In the genomic region with DNA sequence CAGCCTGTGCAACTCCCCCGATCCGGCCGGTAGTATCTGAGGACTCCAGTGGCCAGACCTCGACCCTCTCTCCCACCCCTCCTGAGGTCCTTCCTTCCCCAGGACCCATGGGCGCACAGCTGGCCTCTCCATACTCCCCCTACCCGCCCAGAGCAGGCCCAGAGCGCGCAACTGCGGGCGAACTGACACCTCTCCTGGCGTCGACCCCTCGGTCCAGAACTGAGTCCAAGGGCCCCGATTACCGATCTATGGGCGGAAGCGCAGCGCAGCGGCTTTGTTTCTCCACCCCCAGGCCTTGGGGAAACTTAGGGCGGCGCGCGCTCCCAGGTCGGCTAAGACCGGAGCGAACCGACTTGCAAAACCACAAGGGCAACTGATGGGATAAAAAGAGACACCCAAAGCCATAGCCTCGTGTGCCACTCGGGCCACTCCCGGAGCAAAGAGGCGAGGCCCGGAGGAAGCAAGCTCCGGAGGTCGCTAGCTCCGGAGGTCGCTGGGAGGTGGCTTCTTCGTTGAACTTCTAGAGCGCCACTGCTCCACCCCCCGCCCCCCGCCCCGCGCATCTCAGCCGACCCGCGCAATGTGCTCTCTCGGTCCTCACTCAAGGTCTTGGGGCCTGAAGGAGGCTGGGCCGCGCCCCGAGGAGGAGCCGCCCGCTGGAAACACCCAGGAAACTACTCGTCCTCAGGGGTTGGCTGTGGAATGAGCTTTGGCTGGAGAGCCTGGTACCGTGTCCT, we compare ENCODE assay signal across 18 cellular contexts. TPM values are rescaled to one million over a fixed set of nuclear protein-coding genes. Genes with fewer than 3 reads are reported as not detected.
DNase-seq lines count a peak whose midpoint lies in the region; ATAC-seq, FAIRE-seq and TF ChIP-seq lines count a peak whose summit lies in the region.
"Had no signal": no experiment of that assay in that cellular context is flagged by ENCODE, and none has a peak within 500 bp of the region (broad histone marks: within the 10 kb centered on the region; RNA-seq: fewer than 3 reads in every experiment).

No MANE protein-coding gene starts in this region.

- no peak for FAIRE-seq in K562 (lab: Jason Lieb, UNC)

- peak overlapping the region; percentile 82 for H2AFZ ChIP-seq in K562 (ENCODE audit: low read depth, low read length)

- peak overlapping the region; percentile 61 for H3K4me2 ChIP-seq in K562 (ENCODE audit: insufficient read depth, low read length)

- H3K27me3 Mint-ChIP-seq in MCF 10A (ENCODE audit: insufficient read depth, unreplicated experiment) = peaks cover 95% of the 10 kb centered on the region
- H3K27me3 Mint-ChIP-seq in stimulated activated naive B cell treated with anti-CD40 and anti-IgM and Interleukin-4, amounts not matched to agents 10 μg/mL and 1 μg/mL and 100 μg/mL, for 72 hours = peaks cover 81 to 98% of the 10 kb centered on the region in 2 donors

- H3K9ac ChIP-seq in K562 (ENCODE audit: insufficient read depth in 1 of 2, low read depth in 2 of 2, low read length in 2 of 2) = peak overlapping the region; percentile 15 to 87; a peak in 3 of 4 replicates

- H3K9me3 ChIP-seq in breast epithelium (no peaks in the 10 kb centered on the region), K562 (replicated peaks; ENCODE audit: control insufficient read depth, insufficient read depth, low read depth, low read length) (no peaks in the 10 kb centered on the region), mesodermal cell (ENCODE audit: control insufficient read depth, low read length) (no peaks in the 10 kb centered on the region), lower lobe of right lung (no peaks in the 10 kb centered on the region)

- H3K4me3 Mint-ChIP-seq in MCF 10A (ENCODE audit: unreplicated experiment) = no peak overlapping the region
- H3K4me3 Mint-ChIP-seq in stimulated activated naive B cell treated with anti-CD40 and anti-IgM and Interleukin-4, amounts not matched to agents 10 μg/mL and 1 μg/mL and 100 μg/mL, for 72 hours = peak overlapping the region in 1 of 2 donors; percentile 61
- H3K4me3 Mint-ChIP-seq: natural killer cell treated with Interleukin-12 subunit alpha and Interleukin-12 subunit beta and Interleukin-15 and Interleukin-18, amount 100 ng/mL, for 72 hours had no signal

- no peak for TF ChIP-seq RAD21 in K562 (CRISPR knock-in tag; conservative IDR thresholded peaks at IDR 0.05 in 1 of 2, IDR thresholded peaks at IDR 0.05 in 1 of 2)

- H3K79me2 ChIP-seq in K562 (ENCODE audit: control insufficient read depth, insufficient read depth, low read length) = no peaks in the 10 kb centered on the region

- no peaks in the 10 kb centered on the region for H3K4me1 Mint-ChIP-seq in MCF 10A (ENCODE audit: insufficient read depth, unreplicated experiment)
- H3K4me1 Mint-ChIP-seq in stimulated activated naive B cell treated with anti-CD40 and anti-IgM and Interleukin-4, amounts not matched to agents 10 μg/mL and 1 μg/mL and 100 μg/mL, for 72 hours = peaks cover 19 to 33% of the 10 kb centered on the region in 2 donors

- no peak for TF ChIP-seq EP300 in K562 (IDR thresholded peaks at IDR 0.05; ENCODE audit: low read length)

- no peaks in the 10 kb centered on the region for H3K9me3 Mint-ChIP-seq in MCF 10A (ENCODE audit: unreplicated experiment)
- H3K9me3 Mint-ChIP-seq in stimulated activated naive B cell treated with anti-CD40 and anti-IgM and Interleukin-4, amounts not matched to agents 10 μg/mL and 1 μg/mL and 100 μg/mL, for 72 hours = no peaks in the 10 kb centered on the region
- H3K9me3 Mint-ChIP-seq: effector memory CD8-positive, alpha-beta T cell; natural killer cell treated with Interleukin-12 subunit alpha and Interleukin-12 subunit beta and Interleukin-15 and Interleukin-18, amount 100 ng/mL, for 72 hours had no signal

- CTCF ChIA-PET in MCF 10A (lab: Yijun Ruan, JAX) = no interaction called here
- CTCF ChIA-PET in K562 (lab: Yijun Ruan, JAX; ENCODE audit: low intra/inter-chr PET ratio) = interaction anchor here (1.1 kb wide), 1 partner anchor 226 kb away, joined by 3 read pairs; no protein-coding TSS in a partner anchor

- H3K9me1 ChIP-seq in K562 (ENCODE audit: control insufficient read depth, insufficient read depth, low read length) = no peaks in the 10 kb centered on the region

- H3K36me3 Mint-ChIP-seq in MCF 10A (ENCODE audit: insufficient read depth, unreplicated experiment) = no peaks in the 10 kb centered on the region
- peaks cover 0 to 3% of the 10 kb centered on the region in 2 donors for H3K36me3 Mint-ChIP-seq in stimulated activated naive B cell treated with anti-CD40 and anti-IgM and Interleukin-4, amounts not matched to agents 10 μg/mL and 1 μg/mL and 100 μg/mL, for 72 hours
- H3K36me3 Mint-ChIP-seq: natural killer cell treated with Interleukin-12 subunit alpha and Interleukin-12 subunit beta and Interleukin-15 and Interleukin-18, amount 100 ng/mL, for 72 hours had no signal

- H3K36me3 ChIP-seq in breast epithelium = no peaks in the 10 kb centered on the region
- H3K36me3 ChIP-seq in K562 (ENCODE audit: control insufficient read depth, insufficient read depth, low read length) = no peaks in the 10 kb centered on the region
- H3K36me3 ChIP-seq in mesodermal cell (ENCODE audit: control insufficient read depth, insufficient read depth, low read length) = no peaks in the 10 kb centered on the region
- no peaks in the 10 kb centered on the region for H3K36me3 ChIP-seq in lower lobe of right lung

- in situ Hi-C loops in K562 (cut with MboI) = no loop called here

- peaks cover 0 to 95% of the 10 kb centered on the region in 2 donors for H3K27me3 ChIP-seq in breast epithelium
- H3K27me3 ChIP-seq in K562 (ENCODE audit: control insufficient read depth in 2 of 2, insufficient read depth in 2 of 2, low read length in 2 of 2) = peaks cover 11 to 53% of the 10 kb centered on the region in 2 experiments; a peak in 4 of 5 replicates
- H3K27me3 ChIP-seq in lower lobe of right lung (ENCODE audit: low read depth) = peaks cover 99% of the 10 kb centered on the region

- H3K4me1 ChIP-seq in breast epithelium = no peaks in the 10 kb centered on the region
- peaks cover 21 to 29% of the 10 kb centered on the region in 2 experiments for H3K4me1 ChIP-seq in K562 (replicated peaks in 1 of 2; ENCODE audit: control insufficient read depth in 2 of 2, insufficient read depth in 2 of 2, low read length in 2 of 2)
- H3K4me1 ChIP-seq in mesodermal cell (ENCODE audit: control insufficient read depth, insufficient read depth, low read length, poor library complexity, severe bottlenecking) = peaks cover 19% of the 10 kb centered on the region
- peaks cover 16% of the 10 kb centered on the region for H3K4me1 ChIP-seq in lower lobe of right lung

- no peak for TF ChIP-seq CTCF in breast epithelium (IDR thresholded peaks at IDR 0.05)
- TF ChIP-seq CTCF in MCF 10A (IDR thresholded peaks at IDR 0.05; ENCODE audit: unreplicated experiment) = no peak
- no peak for TF ChIP-seq CTCF in K562 (IDR thresholded peaks at IDR 0.05 in 2 of 3, conservative IDR thresholded peaks at IDR 0.05 in 1 of 3; ENCODE audit: insufficient read depth in 2 of 3, low read depth in 1 of 3, low read length in 3 of 3)
- no peak for TF ChIP-seq CTCF in lower lobe of right lung (IDR thresholded peaks at IDR 0.05)

- H4K20me1 ChIP-seq in K562 (replicated peaks; ENCODE audit: control insufficient read depth, insufficient read depth, low read length) = 0 out of 2 replicates have a peak, but pooled peaks cover 3% of the 10 kb centered on the region

- WGBS in K562 (ENCODE audit: insufficient coverage, low coverage, missing lambda C conversion rate) = 4% methylated on average over 44 of the region's 53 CpGs
- WGBS in mesodermal cell (ENCODE audit: insufficient coverage in 2 of 2), 2 experiments = 0% methylated on average over 30 to 42 of the region's 53 CpGs

- no peak overlapping the region for H3K27ac Mint-ChIP-seq in MCF 10A (ENCODE audit: low read depth, unreplicated experiment)
- H3K27ac Mint-ChIP-seq in stimulated activated naive B cell treated with anti-CD40 and anti-IgM and Interleukin-4, amounts not matched to agents 10 μg/mL and 1 μg/mL and 100 μg/mL, for 72 hours = peak overlapping the region; percentile 89
- H3K27ac Mint-ChIP-seq: effector memory CD8-positive, alpha-beta T cell; natural killer cell treated with Interleukin-12 subunit alpha and Interleukin-12 subunit beta and Interleukin-15 and Interleukin-18, amount 100 ng/mL, for 72 hours had no signal

- peak; percentile 83 for ATAC-seq in K562
- no peak for ATAC-seq in stimulated activated naive B cell treated with anti-CD40 and anti-IgM and Interleukin-4, amounts not matched to agents 10 μg/mL and 1 μg/mL and 100 μg/mL, for 72 hours (replicated peaks)
- ATAC-seq in HG03135 (IDR thresholded peaks at IDR 0.05; ENCODE audit: unreplicated experiment) = no peak
- no peak for ATAC-seq in lower lobe of right lung
- ATAC-seq: effector memory CD8-positive, alpha-beta T cell; left cardiac atrium; natural killer cell treated with Interleukin-12 subunit alpha and Interleukin-12 subunit beta and Interleukin-15 and Interleukin-18, amount 100 ng/mL, for 72 hours had no signal

- no peak for DNase-seq in breast epithelium (ENCODE audit: low spot score in 2 of 2)
- no peak for DNase-seq in MCF 10A (ENCODE audit: unreplicated experiment)
- peak; percentile 47 to 72 (median 56) for DNase-seq in K562 (ENCODE audit: extremely low read depth in 1 of 4, low spot score in 3 of 4)
- DNase-seq in stimulated activated naive B cell treated with anti-CD40 and anti-IgM and Interleukin-4, amounts not matched to agents 10 μg/mL and 1 μg/mL and 100 μg/mL, for 72 hours = no peak
- no peak for DNase-seq in A172 (ENCODE audit: low spot score)
- no peak for DNase-seq in lower lobe of right lung
- DNase-seq: activated effector memory CD4-positive, alpha-beta T cell treated with Interleukin-2 at 50 U/mL for 16 hours; COR-L47; effector memory CD8-positive, alpha-beta T cell; foreskin melanocyte; left cardiac atrium; NCI-H187 treated with DMSO at 0.1 percent for 48 hours; NCI-H69; T-helper 2 cell had no signal

- TF ChIP-seq POLR2A in breast epithelium (IDR thresholded peaks at IDR 0.05) = no peak
- no peak for TF ChIP-seq POLR2A in K562 (conservative IDR thresholded peaks at IDR 0.05)

- BruUV-seq in MCF 10A (replicated peaks; lab: Mats Ljungman, UMichigan) (no TSS peak), K562 (replicated peaks; lab: Mats Ljungman, UMichigan) (TSS peak; percentile 63)

- POLR2A ChIA-PET in MCF 10A (lab: Yijun Ruan, JAX) = interaction anchor here (0.6 kb wide), 1 partner anchor 18 kb away, joined by 5 read pairs; no protein-coding TSS in a partner anchor
- POLR2A ChIA-PET in K562 (lab: Yijun Ruan, JAX) = interaction anchor here (0.5 to 1.3 kb wide), 4 partner anchors 11 to 41 kb away, joined by 3 to 4 read pairs (median 4); no protein-coding TSS in a partner anchor

- intact Hi-C loops in breast epithelium (cut with DNase I; ENCODE audit: low total_unique reads) = no loop called here
- intact Hi-C loops in MCF 10A (cut with micrococcal nuclease) = no loop called here
- intact Hi-C loops in K562 (cut with micrococcal nuclease) = loop anchor here (1.0 kb wide), 1 partner anchor 14 kb away; no protein-coding TSS in a partner anchor
- intact Hi-C loops in lower lobe of right lung (cut with DNase I) = no loop called here

- H3K4me3 ChIP-seq in breast epithelium = peak overlapping the region in 2 of 3 donors; percentile 21 to 52
- peak overlapping the region; percentile 14 for H3K4me3 ChIP-seq in K562
- H3K4me3 ChIP-seq in mesodermal cell (ENCODE audit: extremely low read depth, insufficient read depth, low read length, poor library complexity, severe bottlenecking) = peak overlapping the region; percentile 6
- H3K4me3 ChIP-seq in lower lobe of right lung = no peak overlapping the region

- H3K27ac ChIP-seq in breast epithelium = peak overlapping the region in 1 of 2 donors; percentile 50
- no peak overlapping the region; the same call in 2 of the 3 replicates for H3K27ac ChIP-seq in K562 (ENCODE audit: extremely low read depth, low read depth, low read length)
- no peak overlapping the region for H3K27ac ChIP-seq in mesodermal cell (ENCODE audit: low read depth, low read length, severe bottlenecking)
- no peak overlapping the region for H3K27ac ChIP-seq in lower lobe of right lung

RNA-seq across cellular contexts. Expression of a gene that starts 9.8 kb away (rescaled TPM):
- total RNA-seq in breast epithelium (1 to 10 TPM in 2 of 3 donors, under 1 TPM in 1; under 0.01 to 5.2 (median 1.9) TPM), MCF 10A (2022) (not detected in 2 replicates), K562 (2014; rRNA removed) (0.65 and 1.0 TPM in 2 replicates), K562 (2014; rRNA removed; fragmentation: Illumina TruSeq; extraction: Trizol) (0.22 and 0.33 TPM in 2 replicates), K562 (2015; rRNA removed; fragmentation: Illumina TruSeq; extraction: Trizol) (0.60 and 0.62 TPM in 2 replicates), K562 (2021) (1.1 and 1.2 TPM in 2 replicates), lower lobe of right lung (not detected)
- total RNA-seq in K562 (2011; cell fraction: chromatin; rRNA removed; ENCODE audit: low replicate concordance) = 0.11 and 0.35 TPM in 2 replicates
- 0.13 and 0.33 TPM in 2 replicates for total RNA-seq in K562 (2011; cell fraction: nucleolus; rRNA removed)
- 0.15 and 0.31 TPM in 2 replicates for total RNA-seq in K562 (2011; cell fraction: nucleoplasm; rRNA removed)
- polyA plus RNA-seq in K562 (2011; rRNA removed) (0.14 and 0.81 TPM in 2 replicates), K562 (2014; fragmentation: Illumina TruSeq; extraction: Trizol) (0.64 and 0.78 TPM in 2 replicates), K562 (2014; fragmentation: Nextera tagmentation; extraction: Ambion mirVana) (under 1 TPM; 0.07 to 0.13 TPM), K562 (2014; rRNA removed) (0.23 and 0.51 TPM in 2 replicates)
- 0.30 and 0.59 TPM in 2 replicates for polyA plus RNA-seq in K562 (2011; cell fraction: cytosol; rRNA removed)
- 0.44 and 0.91 TPM in 2 replicates for polyA plus RNA-seq in K562 (2011; cell fraction: nucleus; rRNA removed)
- polyA plus RNA-seq in K562 (2012) = 0.89 and 1.6 TPM in 2 replicates
- polyA minus RNA-seq in K562 (2011; rRNA and poly(A)+ RNA removed) = 0.21 and 0.99 TPM in 2 replicates
- 0.48 and 1.8 TPM in 2 replicates for polyA minus RNA-seq in K562 (2011; cell fraction: cytosol; rRNA and poly(A)+ RNA removed)
- 0.40 and 1.4 TPM in 2 replicates for polyA minus RNA-seq in K562 (2011; cell fraction: nucleus; rRNA and poly(A)+ RNA removed)
- 0.37 TPM for polyA plus RNA-seq in mesodermal cell (2013, experiment 1 of 2)
- 0.35 TPM for polyA plus RNA-seq in mesodermal cell (2013, experiment 2 of 2)
- total RNA-seq in A172 (2014; rRNA removed; shearing (Covaris generic)) = 3.8 and 3.9 TPM in 2 replicates
- total RNA-seq: LHCN-M2; natural killer cell treated with Interleukin-12 subunit alpha and Interleukin-12 subunit beta and Interleukin-15 and Interleukin-18, amount 100 ng/mL, for 72 hours had no signal

Comparison
In these comparisons a context has a peak if more than half of its experiments do, and no peak if none do; other contexts are left out.
1. DNase-seq: peak in K562 (4 of 4); none in breast epithelium (0 of 2), MCF 10A (single experiment), stimulated activated naive B cell treated with anti-CD40 and anti-IgM and Interleukin-4, amounts not matched to agents 10 μg/mL and 1 μg/mL and 100 μg/mL, for 72 hours (single experiment), A172 (single experiment) and lower lobe of right lung (single experiment).